ENCODE assay signal across 14 cellular contexts in genomic region chr17:45240905-45241314, GRCh38. TPM values are rescaled to one million over a fixed set of nuclear protein-coding genes. Genes with fewer than 3 reads are reported as not detected.
DNase-seq lines count a peak whose midpoint lies in the region; ATAC-seq and TF ChIP-seq lines count a peak whose summit lies in the region.
"Had no signal": no experiment of that assay in that cellular context is flagged by ENCODE, and none has a peak within 500 bp of the region (broad histone marks: within the 10 kb centered on the region; RNA-seq: fewer than 3 reads in every experiment).

No MANE protein-coding gene starts in this region.

- H3K4me3 ChIP-seq in iPS-18a (ENCODE audit: low read length) (peak overlapping the region; percentile 68), retinal pigment epithelial cell (ENCODE audit: low read length) (peak overlapping the region; percentile 55)

- ATAC-seq in HG03432 (IDR thresholded peaks at IDR 0.05; ENCODE audit: unreplicated experiment): no peak

- POLR2A ChIA-PET in activated CD4-positive, alpha-beta memory T cell treated with anti-CD3 and anti-CD28 coated beads for 36 hours (lab: Charles Lee): interaction anchor here (1.9 kb wide), 1 partner anchor 15 kb away, joined by 5 read pairs; no protein-coding TSS in a partner anchor
- POLR2A ChIA-PET in activated CD4-positive, alpha-beta memory T cell treated with anti-CD3 and anti-CD28 coated beads, Interleukin-2, amount 10 ng/mL, durations not matched to agents 7 days and 5 days (lab: Charles Lee): interaction anchor here (1.5 to 27.5 kb wide), 2 partner anchors 14 to 16 kb away, joined by 3 to 528 read pairs; partner anchors contain the start of gene FMNL1

- intact Hi-C loops in activated CD4-positive, alpha-beta memory T cell treated with anti-CD3 and anti-CD28 coated beads for 36 hours (cut with micrococcal nuclease): no loop called here

- H3K9me3 ChIP-seq in iPS-18a (ENCODE audit: control insufficient read depth, low read depth, low read length): no peaks in the 10 kb centered on the region

- H3K4me1 ChIP-seq in iPS-18a (ENCODE audit: control insufficient read depth, low read depth, low read length): peaks cover 7% of the 10 kb centered on the region

- no peaks in the 10 kb centered on the region for H3K9me3 Mint-ChIP-seq in activated CD4-positive, alpha-beta memory T cell treated with anti-CD3 and anti-CD28 coated beads for 36 hours
- no peaks in the 10 kb centered on the region for H3K9me3 Mint-ChIP-seq in activated CD4-positive, alpha-beta memory T cell treated with anti-CD3 and anti-CD28 coated beads, Interleukin-2, amount 10 ng/mL, durations not matched to agents 7 days and 5 days
- H3K9me3 Mint-ChIP-seq: activated naive CD4-positive, alpha-beta T cell treated with anti-CD3 and anti-CD28 coated beads, Interleukin-2, amount 50 U/mL, for 24 hours had no signal

- peak overlapping the region; percentile 5 for H3K27ac Mint-ChIP-seq in activated CD4-positive, alpha-beta memory T cell treated with anti-CD3 and anti-CD28 coated beads for 36 hours
- H3K27ac Mint-ChIP-seq in activated CD4-positive, alpha-beta memory T cell treated with anti-CD3 and anti-CD28 coated beads, Interleukin-2, amount 10 ng/mL, durations not matched to agents 7 days and 5 days: no peak overlapping the region
- H3K27ac Mint-ChIP-seq: activated naive CD4-positive, alpha-beta T cell treated with anti-CD3 and anti-CD28 coated beads, Interleukin-2, amount 50 U/mL, for 24 hours had no signal

- H3K27me3 Mint-ChIP-seq in activated CD4-positive, alpha-beta memory T cell treated with anti-CD3 and anti-CD28 coated beads for 36 hours: no peaks in the 10 kb centered on the region
- no peaks in the 10 kb centered on the region for H3K27me3 Mint-ChIP-seq in activated CD4-positive, alpha-beta memory T cell treated with anti-CD3 and anti-CD28 coated beads, Interleukin-2, amount 10 ng/mL, durations not matched to agents 7 days and 5 days
- H3K27me3 Mint-ChIP-seq: activated naive CD4-positive, alpha-beta T cell treated with anti-CD3 and anti-CD28 coated beads, Interleukin-2, amount 50 U/mL, for 24 hours had no signal

- no peak for TF ChIP-seq CTCF in retinal pigment epithelial cell (conservative IDR thresholded peaks at IDR 0.05; ENCODE audit: low read depth, low read length)

- H3K9ac ChIP-seq in iPS-18a (ENCODE audit: low read length): no peak overlapping the region

- peaks cover 27% of the 10 kb centered on the region for H3K4me1 Mint-ChIP-seq in activated CD4-positive, alpha-beta memory T cell treated with anti-CD3 and anti-CD28 coated beads for 36 hours (ENCODE audit: low read depth)
- peaks cover 43% of the 10 kb centered on the region for H3K4me1 Mint-ChIP-seq in activated CD4-positive, alpha-beta memory T cell treated with anti-CD3 and anti-CD28 coated beads, Interleukin-2, amount 10 ng/mL, durations not matched to agents 7 days and 5 days

- H3K4me3 Mint-ChIP-seq in activated CD4-positive, alpha-beta memory T cell treated with anti-CD3 and anti-CD28 coated beads for 36 hours: no peak overlapping the region
- no peak overlapping the region for H3K4me3 Mint-ChIP-seq in activated CD4-positive, alpha-beta memory T cell treated with anti-CD3 and anti-CD28 coated beads, Interleukin-2, amount 10 ng/mL, durations not matched to agents 7 days and 5 days
- H3K4me3 Mint-ChIP-seq: activated naive CD4-positive, alpha-beta T cell treated with anti-CD3 and anti-CD28 coated beads, Interleukin-2, amount 50 U/mL, for 24 hours had no signal

- peaks cover 40% of the 10 kb centered on the region for H3K27me3 ChIP-seq in iPS-18a (ENCODE audit: control insufficient read depth, insufficient read depth, low read length)

- H3K36me3 ChIP-seq in iPS-18a (ENCODE audit: control insufficient read depth, low read depth, low read length): no peaks in the 10 kb centered on the region

- CTCF ChIA-PET in activated CD4-positive, alpha-beta memory T cell treated with anti-CD3 and anti-CD28 coated beads for 36 hours (lab: Charles Lee): interaction anchor here (0.7 to 1.0 kb wide), 2 partner anchors 9 to 21 kb away, joined by 5 to 7 read pairs; no protein-coding TSS in a partner anchor
- CTCF ChIA-PET in activated CD4-positive, alpha-beta memory T cell treated with anti-CD3 and anti-CD28 coated beads, Interleukin-2, amount 10 ng/mL, durations not matched to agents 7 days and 5 days (lab: Charles Lee): interaction anchor here (0.9 kb wide), 1 partner anchor 10 kb away, joined by 3 read pairs; no protein-coding TSS in a partner anchor

- peak overlapping the region; percentile 84 for H3K27ac ChIP-seq in angular gyrus (ENCODE audit: low read depth, low read length)
- H3K27ac ChIP-seq in iPS-18a (ENCODE audit: low read length): no peak overlapping the region

- peaks cover 74% of the 10 kb centered on the region for H3K36me3 Mint-ChIP-seq in activated CD4-positive, alpha-beta memory T cell treated with anti-CD3 and anti-CD28 coated beads for 36 hours
- H3K36me3 Mint-ChIP-seq in activated CD4-positive, alpha-beta memory T cell treated with anti-CD3 and anti-CD28 coated beads, Interleukin-2, amount 10 ng/mL, durations not matched to agents 7 days and 5 days (ENCODE audit: low read depth): peaks cover 82% of the 10 kb centered on the region

- no peak for DNase-seq in activated CD4-positive, alpha-beta memory T cell treated with anti-CD3 and anti-CD28 coated beads for 36 hours
- no peak for DNase-seq in activated CD4-positive, alpha-beta memory T cell treated with anti-CD3 and anti-CD28 coated beads, Interleukin-2, amount 10 ng/mL, durations not matched to agents 7 days and 5 days
- DNase-seq in retinal pigment epithelial cell (ENCODE audit: low read depth): no peak
- no peak for DNase-seq in NCI-H2171 treated with DMSO at 0.1 percent for 48 hours (lab: John Stamatoyannopoulos, UW)
- DNase-seq in cortex of kidney (lab: John Stamatoyannopoulos, UW): no peak
- DNase-seq: GDM1, KBM-7, kidney glomerular epithelial cell, SIG-M5 had no signal

RNA-seq across cellular contexts. Expression of gene FMNL1, which starts 19.2 kb away (rescaled TPM):
- total RNA-seq in activated CD4-positive, alpha-beta memory T cell treated with anti-CD3 and anti-CD28 coated beads for 36 hours: 100 to 1,000 TPM; 314 to 331 TPM
- 100 to 1,000 TPM; 465 to 477 TPM for total RNA-seq in activated CD4-positive, alpha-beta memory T cell treated with anti-CD3 and anti-CD28 coated beads, Interleukin-2, amount 10 ng/mL, durations not matched to agents 7 days and 5 days

RNA-seq across cellular contexts. Expression of gene SPATA32, which starts 21.0 kb away (rescaled TPM):
- total RNA-seq in activated CD4-positive, alpha-beta memory T cell treated with anti-CD3 and anti-CD28 coated beads for 36 hours: under 1 TPM in 1 of 2 experiments, not detected in 1; 0.12 TPM
- under 1 TPM; 0.20 to 0.23 TPM for total RNA-seq in activated CD4-positive, alpha-beta memory T cell treated with anti-CD3 and anti-CD28 coated beads, Interleukin-2, amount 10 ng/mL, durations not matched to agents 7 days and 5 days
- total RNA-seq: right cardiac atrium had no signal
